Comparison of ENCODE assay signal across 11 cellular contexts in genomic region chr13:79995334-79995733, GRCh38.
DNase-seq lines count a peak whose midpoint lies in the region; ATAC-seq and TF ChIP-seq lines count a peak whose summit lies in the region.
"Had no signal": no experiment of that assay in that cellular context is flagged by ENCODE, and none has a peak within 500 bp of the region (broad histone marks: within the 10 kb centered on the region; RNA-seq: fewer than 3 reads in every experiment).

No MANE protein-coding gene starts in this region.

- no TSS peak for BruUV-seq in PC-3 (replicated peaks; lab: Mats Ljungman, UMichigan)

- H3K9ac ChIP-seq in PC-3 (ENCODE audit: low read length): no peak overlapping the region

- in situ Hi-C loops in KBM-7 (cut with MboI; ENCODE audit: low pct_unique_long_range_greater_than_20kb, low sequenced_read_pairs): no loop called here

- H3K36me3 ChIP-seq in PC-3 (ENCODE audit: low read depth, low read length): no peaks in the 10 kb centered on the region

- H3K36me3 Mint-ChIP-seq in natural killer cell: no peaks in the 10 kb centered on the region

- H3K27ac ChIP-seq in PC-3 (ENCODE audit: low read length): peak overlapping the region; percentile 27; the same call in 1 of the 2 replicates
- H3K27ac ChIP-seq in epithelial cell of prostate: peak overlapping the region; percentile 51

- ATAC-seq in PC-3: peak; percentile 91
- peak in 2 of 3 donors; percentile 62 to 78 for ATAC-seq in natural killer cell

- no peaks in the 10 kb centered on the region for H3K79me2 ChIP-seq in PC-3 (ENCODE audit: low read length)

- DNase-seq in ELR (ENCODE audit: low read depth) (peak; percentile 91), PC-3 (peak; percentile 52), epithelial cell of prostate (ENCODE audit: low read depth, low spot score) (peak; percentile 84), natural killer cell (no peak), NCI-H69 (lab: John Stamatoyannopoulos, UW) (no peak), HuH-7 (ENCODE audit: low spot score) (no peak), KBM-7 (no peak)
- DNase-seq in activated naive CD4-positive, alpha-beta T cell treated with anti-CD3 and anti-CD28 coated beads, Interleukin-2, amount 50 U/mL, for 16 hours: no peak
- DNase-seq: NCI-H2081 treated with DMSO at 0.1 percent for 48 hours, occipital lobe had no signal

- no peaks in the 10 kb centered on the region for H4K20me1 ChIP-seq in PC-3 (ENCODE audit: low read length)

- no peaks in the 10 kb centered on the region for H3K9me2 ChIP-seq in PC-3 (replicated peaks; ENCODE audit: low read length)

- no peak for TF ChIP-seq CTCF in PC-3 (conservative IDR thresholded peaks at IDR 0.05; ENCODE audit: low read depth, low read length)
- no peak for TF ChIP-seq CTCF in natural killer cell (IDR thresholded peaks at IDR 0.05)

- POLR2A ChIA-PET in PC-3 (lab: Charles Lee; ENCODE audit: unreplicated experiment): interaction anchor here (0.5 kb wide), 1 partner anchor 346 kb away, joined by 6 read pairs; the partner anchor contains the start of gene SPRY2

- H3K4me2 ChIP-seq in PC-3 (ENCODE audit: low read length): no peak overlapping the region

- CTCF ChIA-PET in PC-3 (lab: Charles Lee): interaction anchor here (0.8 kb wide), 1 partner anchor 281 kb away, joined by 3 read pairs; no protein-coding TSS in a partner anchor

- H3K4me3 ChIP-seq in PC-3 (ENCODE audit: low read length): no peak overlapping the region

- intact Hi-C loops in PC-3 (cut with micrococcal nuclease): no loop called here
- intact Hi-C loops in natural killer cell (cut with micrococcal nuclease): no loop called here

- peaks cover 14 to 17% of the 10 kb centered on the region in 2 donors for H3K4me1 Mint-ChIP-seq in natural killer cell

- H3K4me3 Mint-ChIP-seq in natural killer cell: no peak overlapping the region
- H3K4me3 Mint-ChIP-seq: stimulated activated naive CD8-positive, alpha-beta T cell treated with anti-CD3 and anti-CD28 coated beads, Interleukin-15, Interleukin-2, amounts not matched to agents 100 ng/mL and 50 ng/mL, for 24 hours had no signal

- H3F3A ChIP-seq in PC-3 (ENCODE audit: low read length, unreplicated experiment): no peaks in the 10 kb centered on the region

- H3K4me1 ChIP-seq in PC-3 (ENCODE audit: insufficient read depth, low read length): peaks cover 8% of the 10 kb centered on the region

- no peak overlapping the region for H3K27ac Mint-ChIP-seq in natural killer cell
- H3K27ac Mint-ChIP-seq: stimulated activated naive CD8-positive, alpha-beta T cell treated with anti-CD3 and anti-CD28 coated beads, Interleukin-15, Interleukin-2, amounts not matched to agents 100 ng/mL and 50 ng/mL, for 24 hours had no signal

- no peak overlapping the region for H2AFZ ChIP-seq in PC-3 (ENCODE audit: low read length)

- no peaks in the 10 kb centered on the region for H3K27me3 ChIP-seq in PC-3 (ENCODE audit: low read length)

- no peaks in the 10 kb centered on the region for H3K9me3 ChIP-seq in PC-3 (ENCODE audit: low read length)

- no peaks in the 10 kb centered on the region for H3K27me3 Mint-ChIP-seq in natural killer cell (ENCODE audit: low read depth in 2 of 2)
- H3K27me3 Mint-ChIP-seq: stimulated activated naive CD8-positive, alpha-beta T cell treated with anti-CD3 and anti-CD28 coated beads, Interleukin-15, Interleukin-2, amounts not matched to agents 100 ng/mL and 50 ng/mL, for 24 hours had no signal

- no peaks in the 10 kb centered on the region for H3K9me3 Mint-ChIP-seq in natural killer cell
- H3K9me3 Mint-ChIP-seq: stimulated activated naive CD8-positive, alpha-beta T cell treated with anti-CD3 and anti-CD28 coated beads, Interleukin-15, Interleukin-2, amounts not matched to agents 100 ng/mL and 50 ng/mL, for 24 hours had no signal

Comparison
In these comparisons a context has a peak if more than half of its experiments do, and no peak if none do; other contexts are left out.
1. DNase-seq: peak in ELR (single experiment), PC-3 (single experiment) and epithelial cell of prostate (single experiment); none in natural killer cell (single experiment), activated naive CD4-positive, alpha-beta T cell treated with anti-CD3 and anti-CD28 coated beads, Interleukin-2, amount 50 U/mL, for 16 hours (single experiment), NCI-H69 (single experiment), HuH-7 (single experiment) and KBM-7 (single experiment).